ENCODE assay signal across 20 cellular contexts in the genomic region with DNA sequence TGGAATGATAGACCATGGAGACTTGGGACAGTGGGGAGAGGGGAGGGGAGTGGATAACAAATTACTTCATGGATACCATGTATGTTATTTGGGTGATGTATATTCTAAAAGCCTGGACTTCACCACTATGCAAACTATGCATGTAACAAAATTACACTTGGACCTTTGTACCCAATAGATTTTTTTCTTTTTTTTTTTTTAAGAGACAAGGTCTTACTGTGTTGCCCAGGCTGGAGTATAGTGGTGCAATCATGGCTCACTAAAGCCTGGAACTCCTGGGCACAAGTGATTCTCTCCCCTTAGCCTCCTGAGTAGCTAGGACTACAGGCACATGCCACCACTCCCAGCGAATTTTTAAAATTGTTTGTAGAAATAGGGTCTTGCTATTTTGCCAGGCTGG. TPM values are rescaled to one million over a fixed set of nuclear protein-coding genes. Genes with fewer than 3 reads are reported as not detected.
DNase-seq lines count a peak whose midpoint lies in the region; ATAC-seq and TF ChIP-seq lines count a peak whose summit lies in the region.
"Had no signal": no experiment of that assay in that cellular context is flagged by ENCODE, and none has a peak within 500 bp of the region (broad histone marks: within the 10 kb centered on the region; RNA-seq: fewer than 3 reads in every experiment).

No MANE protein-coding gene starts in this region.

- POLR2A ChIA-PET in activated CD8-positive, alpha-beta T cell treated with anti-CD3 and anti-CD28 coated beads for 36 hours (lab: Charles Lee): interaction anchor here (1.8 kb wide), 2 partner anchors 10 to 21 kb away, joined by 3 to 6 read pairs; no protein-coding TSS in a partner anchor

- H3K27me3 Mint-ChIP-seq in activated naive CD4-positive, alpha-beta T cell treated with anti-CD3 and anti-CD28 coated beads for 36 hours (ENCODE audit: low read depth): no peaks in the 10 kb centered on the region
- no peaks in the 10 kb centered on the region for H3K27me3 Mint-ChIP-seq in activated CD8-positive, alpha-beta T cell treated with anti-CD3 and anti-CD28 coated beads for 36 hours
- H3K27me3 Mint-ChIP-seq in stimulated activated naive CD8-positive, alpha-beta T cell treated with anti-CD3 and anti-CD28 coated beads, Interleukin-15, amount 100 ng/mL, for 72 hours: no peaks in the 10 kb centered on the region
- H3K27me3 Mint-ChIP-seq in mesothelial cell of epicardium (ENCODE audit: low read depth): no peaks in the 10 kb centered on the region
- H3K27me3 Mint-ChIP-seq: progenitor cell of endocrine pancreas had no signal

- no peaks in the 10 kb centered on the region for H3K4me1 ChIP-seq in liver (ENCODE audit: control insufficient read depth in 4 of 4, insufficient read depth in 4 of 4, low read length in 3 of 4)

- H3K4me3 Mint-ChIP-seq in activated naive CD4-positive, alpha-beta T cell treated with anti-CD3 and anti-CD28 coated beads for 36 hours: no peak overlapping the region
- no peak overlapping the region for H3K4me3 Mint-ChIP-seq in activated CD8-positive, alpha-beta T cell treated with anti-CD3 and anti-CD28 coated beads for 36 hours
- H3K4me3 Mint-ChIP-seq in stimulated activated naive CD8-positive, alpha-beta T cell treated with anti-CD3 and anti-CD28 coated beads, Interleukin-15, amount 100 ng/mL, for 72 hours: peak overlapping the region; percentile 65 to 79
- H3K4me3 Mint-ChIP-seq in mesothelial cell of epicardium: no peak overlapping the region
- H3K4me3 Mint-ChIP-seq: nephron progenitor cell had no signal

- H3K9me3 ChIP-seq in liver (ENCODE audit: control insufficient read depth in 4 of 4, low read length in 3 of 4): no peaks in the 10 kb centered on the region

- 93% methylated on average over 1 of the region's 1 CpG for WGBS in liver

- peaks cover 90% of the 10 kb centered on the region for H3K4me1 Mint-ChIP-seq in activated naive CD4-positive, alpha-beta T cell treated with anti-CD3 and anti-CD28 coated beads for 36 hours (ENCODE audit: low read depth)
- peaks cover 86% of the 10 kb centered on the region for H3K4me1 Mint-ChIP-seq in activated CD8-positive, alpha-beta T cell treated with anti-CD3 and anti-CD28 coated beads for 36 hours (ENCODE audit: low read depth)
- peaks cover 96% of the 10 kb centered on the region for H3K4me1 Mint-ChIP-seq in stimulated activated naive CD8-positive, alpha-beta T cell treated with anti-CD3 and anti-CD28 coated beads, Interleukin-15, amount 100 ng/mL, for 72 hours
- peaks cover 14% of the 10 kb centered on the region for H3K4me1 Mint-ChIP-seq in mesothelial cell of epicardium

- H3K27me3 ChIP-seq in liver (ENCODE audit: control insufficient read depth in 4 of 4, insufficient read depth in 4 of 4, low read length in 3 of 4): no peaks in the 10 kb centered on the region
- H3K27me3 ChIP-seq: hepatocyte had no signal

- no peak overlapping the region for H3K4me3 ChIP-seq in liver (ENCODE audit: low read depth in 1 of 3, low read length in 3 of 3)
- H3K4me3 ChIP-seq: coronary artery, hepatocyte had no signal

- no peak overlapping the region for H3K27ac ChIP-seq in liver (ENCODE audit: low read depth in 1 of 2, low read length in 2 of 2)
- H3K27ac ChIP-seq: coronary artery, hepatocyte had no signal

- H3K27ac Mint-ChIP-seq in activated naive CD4-positive, alpha-beta T cell treated with anti-CD3 and anti-CD28 coated beads for 36 hours: peak overlapping the region; percentile 90
- H3K27ac Mint-ChIP-seq in activated CD8-positive, alpha-beta T cell treated with anti-CD3 and anti-CD28 coated beads for 36 hours: peak overlapping the region; percentile 92
- H3K27ac Mint-ChIP-seq in stimulated activated naive CD8-positive, alpha-beta T cell treated with anti-CD3 and anti-CD28 coated beads, Interleukin-15, amount 100 ng/mL, for 72 hours: peak overlapping the region; percentile 54 to 97
- H3K27ac Mint-ChIP-seq in mesothelial cell of epicardium: no peak overlapping the region
- H3K27ac Mint-ChIP-seq: nephron progenitor cell, progenitor cell of endocrine pancreas had no signal

- H3K9me3 Mint-ChIP-seq in activated naive CD4-positive, alpha-beta T cell treated with anti-CD3 and anti-CD28 coated beads for 36 hours: no peaks in the 10 kb centered on the region
- no peaks in the 10 kb centered on the region for H3K9me3 Mint-ChIP-seq in activated CD8-positive, alpha-beta T cell treated with anti-CD3 and anti-CD28 coated beads for 36 hours
- H3K9me3 Mint-ChIP-seq in stimulated activated naive CD8-positive, alpha-beta T cell treated with anti-CD3 and anti-CD28 coated beads, Interleukin-15, amount 100 ng/mL, for 72 hours: no peaks in the 10 kb centered on the region
- H3K9me3 Mint-ChIP-seq in mesothelial cell of epicardium: no peaks in the 10 kb centered on the region
- H3K9me3 Mint-ChIP-seq: nephron progenitor cell had no signal

- TF ChIP-seq CTCF in activated CD8-positive, alpha-beta T cell treated with anti-CD3 and anti-CD28 coated beads for 36 hours (IDR thresholded peaks at IDR 0.05): no peak
- TF ChIP-seq CTCF in liver (IDR thresholded peaks at IDR 0.05; ENCODE audit: low read depth, low read length, missing input control): no peak
- no peak for TF ChIP-seq CTCF in mesothelial cell of epicardium (IDR thresholded peaks at IDR 0.05; ENCODE audit: unreplicated experiment)

- CTCF ChIA-PET in activated naive CD4-positive, alpha-beta T cell treated with anti-CD3 and anti-CD28 coated beads for 36 hours (lab: Charles Lee): interaction anchor here (1.3 kb wide), 1 partner anchor 10 kb away, joined by 4 read pairs; no protein-coding TSS in a partner anchor
- CTCF ChIA-PET in activated CD8-positive, alpha-beta T cell treated with anti-CD3 and anti-CD28 coated beads for 36 hours (lab: Charles Lee): interaction anchor here (0.7 to 1.8 kb wide), 3 partner anchors 10 to 44 kb away, joined by 3 to 8 read pairs (median 3); no protein-coding TSS in a partner anchor

- TF ChIP-seq RAD21 in liver (IDR thresholded peaks at IDR 0.05): no peak

- no peaks in the 10 kb centered on the region for H3K36me3 ChIP-seq in liver (ENCODE audit: control insufficient read depth in 4 of 4, insufficient read depth in 3 of 4, low read depth in 1 of 4, low read length in 3 of 4)

- intact Hi-C loops in activated naive CD4-positive, alpha-beta T cell treated with anti-CD3 and anti-CD28 coated beads for 36 hours (cut with micrococcal nuclease): no loop called here
- intact Hi-C loops in activated CD8-positive, alpha-beta T cell treated with anti-CD3 and anti-CD28 coated beads for 36 hours (cut with micrococcal nuclease): no loop called here

- ATAC-seq in activated CD8-positive, alpha-beta T cell treated with anti-CD3 and anti-CD28 coated beads for 36 hours: no peak
- no peak for ATAC-seq in stimulated activated naive CD8-positive, alpha-beta T cell treated with anti-CD3 and anti-CD28 coated beads, Interleukin-15, amount 100 ng/mL, for 72 hours
- ATAC-seq in HG03045 (IDR thresholded peaks at IDR 0.05; ENCODE audit: unreplicated experiment): no peak

- H3K36me3 Mint-ChIP-seq in activated naive CD4-positive, alpha-beta T cell treated with anti-CD3 and anti-CD28 coated beads for 36 hours (ENCODE audit: low read depth): peaks cover 2% of the 10 kb centered on the region
- H3K36me3 Mint-ChIP-seq in activated CD8-positive, alpha-beta T cell treated with anti-CD3 and anti-CD28 coated beads for 36 hours (ENCODE audit: low read depth): peaks cover 47% of the 10 kb centered on the region
- H3K36me3 Mint-ChIP-seq in mesothelial cell of epicardium: no peaks in the 10 kb centered on the region

- no peak overlapping the region for H3K9ac ChIP-seq in liver (ENCODE audit: low read depth in 1 of 2, low read length in 2 of 2)

- DNase-seq in activated naive CD4-positive, alpha-beta T cell treated with anti-CD3 and anti-CD28 coated beads for 36 hours: no peak
- DNase-seq in activated naive CD4-positive, alpha-beta T cell (lab: John Stamatoyannopoulos, UW): no peak
- DNase-seq in activated CD8-positive, alpha-beta T cell treated with anti-CD3 and anti-CD28 coated beads for 36 hours: no peak
- DNase-seq in stimulated activated naive CD8-positive, alpha-beta T cell treated with anti-CD3 and anti-CD28 coated beads, Interleukin-15, amount 100 ng/mL, for 72 hours: no peak
- no peak for DNase-seq in NCI-H345 (lab: John Stamatoyannopoulos, UW)
- DNase-seq in mesothelial cell of epicardium (ENCODE audit: low spot score in 2 of 2, unreplicated experiment in 2 of 2): no peak
- DNase-seq: DMS79; HCEC 1CT; NCI-H1417 treated with DMSO at 0.1 percent for 48 hours; nephron progenitor cell; OCI-M1; SIG-M5; small intestine; stimulated activated CD4-positive, alpha-beta T cell treated with anti-CD3 and anti-CD28 coated beads, Interleukin-2, amount 100 ng/mL, for 48 hours; T-helper 2 cell had no signal

TF ChIP-seq in liver, 16 proteins besides CTCF, POLR2A, EP300 and RAD21:
- peak; percentile 8 to 50 for TF ChIP-seq HNF4A (conservative IDR thresholded peaks at IDR 0.05)
- TF ChIP-seq, protein P1, sequence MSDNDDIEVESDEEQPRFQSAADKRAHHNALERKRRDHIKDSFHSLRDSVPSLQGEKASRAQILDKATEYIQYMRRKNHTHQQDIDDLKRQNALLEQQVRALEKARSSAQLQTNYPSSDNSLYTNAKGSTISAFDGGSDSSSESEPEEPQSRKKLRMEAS (IDR thresholded peaks at IDR 0.05): no peak
TF ChIP-seq in liver: peak in this region for 1.

RNA-seq across cellular contexts. Expression of gene RIPOR2, which starts 45.3 kb away (rescaled TPM):
- total RNA-seq in activated naive CD4-positive, alpha-beta T cell treated with anti-CD3 and anti-CD28 coated beads for 36 hours: 100 to 1,000 TPM; 111 to 116 TPM
- 10 to 100 TPM; 88.3 to 96.3 TPM for total RNA-seq in activated CD8-positive, alpha-beta T cell treated with anti-CD3 and anti-CD28 coated beads for 36 hours
- 10 to 100 TPM in 1 of 2 donors, 1 to 10 TPM in 1; 5.1 to 10.9 TPM for total RNA-seq in liver
- polyA plus RNA-seq in liver: 1 to 10 TPM; 1.6 to 2.3 TPM
- total RNA-seq in mesothelial cell of epicardium: 1.7 to 1.9 TPM (median 1.7 TPM) in 3 replicates

Comparison
In these comparisons a context has a peak if more than half of its experiments do, and no peak if none do; other contexts are left out.
1. H3K4me3 Mint-ChIP-seq: peak in stimulated activated naive CD8-positive, alpha-beta T cell treated with anti-CD3 and anti-CD28 coated beads, Interleukin-15, amount 100 ng/mL, for 72 hours (2 of 2); none in activated naive CD4-positive, alpha-beta T cell treated with anti-CD3 and anti-CD28 coated beads for 36 hours (single experiment), activated CD8-positive, alpha-beta T cell treated with anti-CD3 and anti-CD28 coated beads for 36 hours (single experiment) and mesothelial cell of epicardium (single experiment).
2. RNA of gene RIPOR2, which starts 45.3 kb away (total RNA-seq): 111 to 116 TPM in activated naive CD4-positive, alpha-beta T cell treated with anti-CD3 and anti-CD28 coated beads for 36 hours and 88.3 to 96.3 TPM in activated CD8-positive, alpha-beta T cell treated with anti-CD3 and anti-CD28 coated beads for 36 hours; 5.1 to 10.9 TPM in liver and 1.7 to 1.9 TPM in mesothelial cell of epicardium; every median in the first group is over 4 times any median in the second.